Comparison of ENCODE assay signal across 9 cellular contexts in genomic region chr19:8654591-8655339, GRCh38. TPM values are rescaled to one million over a fixed set of nuclear protein-coding genes. Genes with fewer than 3 reads are reported as not detected.
DNase-seq lines count a peak whose midpoint lies in the region; ATAC-seq and TF ChIP-seq lines count a peak whose summit lies in the region.
"Had no signal": no experiment of that assay in that cellular context is flagged by ENCODE, and none has a peak within 500 bp of the region (broad histone marks: within the 10 kb centered on the region; RNA-seq: fewer than 3 reads in every experiment).

No MANE protein-coding gene starts in this region.

- H3K27ac ChIP-seq in right cardiac atrium (ENCODE audit: low read length) (no peak overlapping the region), spleen (no peak overlapping the region)

- POLR2A ChIA-PET in activated naive CD8-positive, alpha-beta T cell treated with anti-CD3 and anti-CD28 coated beads, Interleukin-2, amount 10 ng/mL, durations not matched to agents 7 days and 5 days (lab: Charles Lee): interaction anchor here (2.7 kb wide), 1 partner anchor 39 kb away, joined by 19 read pairs; no protein-coding TSS in a partner anchor

- H3K9me3 Mint-ChIP-seq in activated naive CD8-positive, alpha-beta T cell treated with anti-CD3 and anti-CD28 coated beads, Interleukin-2, amount 10 ng/mL, durations not matched to agents 7 days and 5 days: no peaks in the 10 kb centered on the region

- H3K27me3 Mint-ChIP-seq in activated naive CD8-positive, alpha-beta T cell treated with anti-CD3 and anti-CD28 coated beads, Interleukin-2, amount 10 ng/mL, durations not matched to agents 7 days and 5 days: peaks cover 8% of the 10 kb centered on the region

- TF ChIP-seq CTCF in spleen (IDR thresholded peaks at IDR 0.05 in 8 of 11, conservative IDR thresholded peaks at IDR 0.05 in 3 of 11): peak; percentile 75 to 99 (median 94)

- H3K4me1 Mint-ChIP-seq in activated naive CD8-positive, alpha-beta T cell treated with anti-CD3 and anti-CD28 coated beads, Interleukin-2, amount 10 ng/mL, durations not matched to agents 7 days and 5 days: peaks cover 12% of the 10 kb centered on the region

- WGBS in right cardiac atrium: 6% methylated on average over 15 of the region's 15 CpGs
- WGBS in spleen, 5 donors: 4 to 6% (median 5%) methylated on average over 15 of the region's 15 CpGs

- peak overlapping the region; percentile 68 for H3K4me3 Mint-ChIP-seq in activated naive CD8-positive, alpha-beta T cell treated with anti-CD3 and anti-CD28 coated beads, Interleukin-2, amount 10 ng/mL, durations not matched to agents 7 days and 5 days

- peak; percentile 52 for ATAC-seq in activated naive CD8-positive, alpha-beta T cell treated with anti-CD3 and anti-CD28 coated beads, Interleukin-2, amount 10 ng/mL, durations not matched to agents 7 days and 5 days (ENCODE audit: low read depth)
- ATAC-seq in right cardiac atrium: peak in 1 of 2 donors; percentile 68
- no peak for ATAC-seq in HG02840 (IDR thresholded peaks at IDR 0.05; ENCODE audit: low FRiP score, unreplicated experiment)
- no peak for ATAC-seq in HG03095 (IDR thresholded peaks at IDR 0.05; ENCODE audit: unreplicated experiment)

- intact Hi-C loops in right cardiac atrium (cut with DNase I) (loop anchor here (2.0 to 10.0 kb wide), 3 partner anchors 420 to 426 kb away; no protein-coding TSS in a partner anchor), spleen (cut with DNase I; ENCODE audit: low total_unique reads) (loop anchor here (5.0 kb wide), 2 partner anchors 38 to 423 kb away; no protein-coding TSS in a partner anchor)

- H3K4me3 ChIP-seq in right cardiac atrium (ENCODE audit: low read length) (no peak overlapping the region), spleen (peak overlapping the region in 2 of 8 donors; percentile 24 to 53)

- H3K36me3 Mint-ChIP-seq in activated naive CD8-positive, alpha-beta T cell treated with anti-CD3 and anti-CD28 coated beads, Interleukin-2, amount 10 ng/mL, durations not matched to agents 7 days and 5 days: no peaks in the 10 kb centered on the region

- no peaks in the 10 kb centered on the region for H3K36me3 ChIP-seq in spleen

- peak overlapping the region; percentile 32 for H3K27ac Mint-ChIP-seq in activated naive CD8-positive, alpha-beta T cell treated with anti-CD3 and anti-CD28 coated beads, Interleukin-2, amount 10 ng/mL, durations not matched to agents 7 days and 5 days

- H3K27me3 ChIP-seq in right cardiac atrium (ENCODE audit: control insufficient read depth, insufficient read depth) (no peaks in the 10 kb centered on the region), spleen (replicated peaks in 1 of 7) (peaks cover 0 to 26% (median 0%) of the 10 kb centered on the region in 7 donors)

- no peak for TF ChIP-seq POLR2A in spleen (IDR thresholded peaks at IDR 0.05)

- DNase-seq in CMK (ENCODE audit: low read depth) (peak; percentile 12), HuH-7 (ENCODE audit: low spot score) (peak; percentile 64), T-helper 1 cell (peak; percentile 41 to 58 (median 57)), right cardiac atrium (peak; percentile 42 to 79 (median 77)), spleen (peak; percentile 90)
- DNase-seq in activated naive CD8-positive, alpha-beta T cell treated with anti-CD3 and anti-CD28 coated beads, Interleukin-2, amount 10 ng/mL, durations not matched to agents 7 days and 5 days: peak; percentile 84

- H3K4me1 ChIP-seq in right cardiac atrium (ENCODE audit: control insufficient read depth, insufficient read depth, low read length) (no peaks in the 10 kb centered on the region), spleen (peaks cover 3 to 29% (median 15%) of the 10 kb centered on the region in 6 donors)

- no peaks in the 10 kb centered on the region for H3K9me3 ChIP-seq in right cardiac atrium (ENCODE audit: control insufficient read depth, low read length)
- no peaks in the 10 kb centered on the region for H3K9me3 ChIP-seq in spleen

RNA-seq across cellular contexts. Expression of gene NFILZ, which starts 24.3 kb away (rescaled TPM):
- not detected for total RNA-seq in activated naive CD8-positive, alpha-beta T cell treated with anti-CD3 and anti-CD28 coated beads, Interleukin-2, amount 10 ng/mL, durations not matched to agents 7 days and 5 days
- not detected for total RNA-seq in right cardiac atrium
- polyA plus RNA-seq in right cardiac atrium: not detected
- not detected for total RNA-seq in spleen
- not detected for polyA plus RNA-seq in spleen
- total RNA-seq: T-helper 1 cell treated with Interleukin-12 subunit alpha and Interleukin-12 subunit beta and Interleukin-4 antibody, amounts not matched to agents 30 ng/mL and 1 ng/mL, for 36 hours had no signal

RNA-seq across cellular contexts. Expression of gene ACTL9, which starts 43.8 kb away (rescaled TPM):
- not detected for total RNA-seq in activated naive CD8-positive, alpha-beta T cell treated with anti-CD3 and anti-CD28 coated beads, Interleukin-2, amount 10 ng/mL, durations not matched to agents 7 days and 5 days
- total RNA-seq in right cardiac atrium (not detected), spleen (not detected)
- polyA plus RNA-seq in right cardiac atrium (not detected), spleen (not detected)
- total RNA-seq: T-helper 1 cell treated with Interleukin-12 subunit alpha and Interleukin-12 subunit beta and Interleukin-4 antibody, amounts not matched to agents 30 ng/mL and 1 ng/mL, for 36 hours had no signal

RNA-seq across cellular contexts. Expression of gene ADAMTS10, which starts 44.2 kb away (rescaled TPM):
- total RNA-seq in activated naive CD8-positive, alpha-beta T cell treated with anti-CD3 and anti-CD28 coated beads, Interleukin-2, amount 10 ng/mL, durations not matched to agents 7 days and 5 days: 10 to 100 TPM; 40.3 to 41.3 TPM
- total RNA-seq in right cardiac atrium: 10 to 100 TPM; 16.1 to 29.3 (median 22.0) TPM
- polyA plus RNA-seq in right cardiac atrium: 18.1 TPM
- total RNA-seq in spleen: 10 to 100 TPM in 6 of 7 donors, 1 to 10 TPM in 1; 9.2 to 33.8 (median 20.2) TPM
- 10 to 100 TPM in 2 of 3 donors, 1 to 10 TPM in 1; 7.8 to 22.4 (median 10.5) TPM for polyA plus RNA-seq in spleen

Comparison
In these comparisons a context has a peak if more than half of its experiments do, and no peak if none do; other contexts are left out.
1. DNase-seq: peak in every context shown above with its lines; median percentile 90 in spleen; 84 in activated naive CD8-positive, alpha-beta T cell treated with anti-CD3 and anti-CD28 coated beads, Interleukin-2, amount 10 ng/mL, durations not matched to agents 7 days and 5 days; 77 in right cardiac atrium; 64 in HuH-7; 57 in T-helper 1 cell; 12 in CMK.